Comparison of ENCODE assay signal across 16 cellular contexts in genomic region chr5:73381587-73382411, GRCh38.
DNase-seq lines count a peak whose midpoint lies in the region; ATAC-seq and TF ChIP-seq lines count a peak whose summit lies in the region.
"Had no signal": no experiment of that assay in that cellular context is flagged by ENCODE, and none has a peak within 500 bp of the region (broad histone marks: within the 10 kb centered on the region; RNA-seq: fewer than 3 reads in every experiment).

No MANE protein-coding gene starts in this region.

- peaks cover 17% of the 10 kb centered on the region for H3K9me3 Mint-ChIP-seq in activated CD8-positive, alpha-beta T cell treated with anti-CD3 and anti-CD28 coated beads for 36 hours
- H3K9me3 Mint-ChIP-seq in activated CD8-positive, alpha-beta T cell treated with anti-CD3 and anti-CD28 coated beads, Interleukin-2, amount 10 ng/mL, durations not matched to agents 7 days and 5 days (ENCODE audit: insufficient read depth) = peaks cover 26% of the 10 kb centered on the region
- H3K9me3 Mint-ChIP-seq in stimulated activated naive B cell treated with anti-CD40 and anti-IgM and Interleukin-4, amounts not matched to agents 10 μg/mL and 1 μg/mL and 100 μg/mL, for 72 hours = peaks cover 19 to 25% of the 10 kb centered on the region in 2 donors

- H3K27me3 Mint-ChIP-seq in activated CD8-positive, alpha-beta T cell treated with anti-CD3 and anti-CD28 coated beads for 36 hours = peaks cover 66% of the 10 kb centered on the region
- peaks cover 76% of the 10 kb centered on the region for H3K27me3 Mint-ChIP-seq in activated CD8-positive, alpha-beta T cell treated with anti-CD3 and anti-CD28 coated beads, Interleukin-2, amount 10 ng/mL, durations not matched to agents 7 days and 5 days (ENCODE audit: low read depth)
- H3K27me3 Mint-ChIP-seq in stimulated activated naive B cell treated with anti-CD40 and anti-IgM and Interleukin-4, amounts not matched to agents 10 μg/mL and 1 μg/mL and 100 μg/mL, for 72 hours = peaks cover 72 to 83% of the 10 kb centered on the region in 2 donors

- H3K9ac ChIP-seq in adipocyte (ENCODE audit: low read length) = no peak overlapping the region

- no peak overlapping the region for H3K27ac ChIP-seq in WERI-Rb-1
- H3K27ac ChIP-seq: A549, dorsolateral prefrontal cortex, uterus had no signal

- peaks cover 33% of the 10 kb centered on the region for H3K27me3 ChIP-seq in adipocyte (replicated peaks; ENCODE audit: control insufficient read depth, insufficient read depth, low read length)
- H3K27me3 ChIP-seq in WERI-Rb-1 (ENCODE audit: insufficient read depth, low read depth, severe bottlenecking) = no peaks in the 10 kb centered on the region

- H3K4me1 Mint-ChIP-seq in activated CD8-positive, alpha-beta T cell treated with anti-CD3 and anti-CD28 coated beads for 36 hours (ENCODE audit: low read depth) = peaks cover 15% of the 10 kb centered on the region
- peaks cover 9% of the 10 kb centered on the region for H3K4me1 Mint-ChIP-seq in activated CD8-positive, alpha-beta T cell treated with anti-CD3 and anti-CD28 coated beads, Interleukin-2, amount 10 ng/mL, durations not matched to agents 7 days and 5 days (ENCODE audit: low read depth)
- H3K4me1 Mint-ChIP-seq in stimulated activated naive B cell treated with anti-CD40 and anti-IgM and Interleukin-4, amounts not matched to agents 10 μg/mL and 1 μg/mL and 100 μg/mL, for 72 hours = peaks cover 13 to 17% of the 10 kb centered on the region in 2 donors

- no peaks in the 10 kb centered on the region for H3K4me1 ChIP-seq in adipocyte (ENCODE audit: control insufficient read depth, insufficient read depth, low read length)
- H3K4me1 ChIP-seq: A549 had no signal

- CTCF ChIA-PET in activated CD8-positive, alpha-beta T cell treated with anti-CD3 and anti-CD28 coated beads for 36 hours (lab: Charles Lee) = no interaction called here
- CTCF ChIA-PET in activated CD8-positive, alpha-beta T cell treated with anti-CD3 and anti-CD28 coated beads, Interleukin-2, amount 10 ng/mL, durations not matched to agents 7 days and 5 days (lab: Charles Lee) = no interaction called here

- peaks cover 53% of the 10 kb centered on the region for H3K9me3 ChIP-seq in adipocyte (ENCODE audit: control insufficient read depth, low read length)
- peaks cover 41% of the 10 kb centered on the region for H3K9me3 ChIP-seq in WERI-Rb-1 (ENCODE audit: severe bottlenecking)

- no peak for TF ChIP-seq CTCF in activated CD8-positive, alpha-beta T cell treated with anti-CD3 and anti-CD28 coated beads for 36 hours (IDR thresholded peaks at IDR 0.05)
- TF ChIP-seq CTCF in WERI-Rb-1 (IDR thresholded peaks at IDR 0.05; ENCODE audit: low read depth, low read length) = no peak

- H3K36me3 Mint-ChIP-seq in activated CD8-positive, alpha-beta T cell treated with anti-CD3 and anti-CD28 coated beads for 36 hours (ENCODE audit: low read depth) = peaks cover 9% of the 10 kb centered on the region
- peaks cover 25% of the 10 kb centered on the region for H3K36me3 Mint-ChIP-seq in activated CD8-positive, alpha-beta T cell treated with anti-CD3 and anti-CD28 coated beads, Interleukin-2, amount 10 ng/mL, durations not matched to agents 7 days and 5 days (ENCODE audit: low read depth)
- H3K36me3 Mint-ChIP-seq in stimulated activated naive B cell treated with anti-CD40 and anti-IgM and Interleukin-4, amounts not matched to agents 10 μg/mL and 1 μg/mL and 100 μg/mL, for 72 hours = peaks cover 5 to 16% of the 10 kb centered on the region in 2 donors

- intact Hi-C loops in activated CD8-positive, alpha-beta T cell treated with anti-CD3 and anti-CD28 coated beads for 36 hours (cut with micrococcal nuclease) = loop anchor here (5.0 kb wide), 1 partner anchor 66 kb away; the partner anchor contains the start of gene FOXD1

- ATAC-seq in activated CD8-positive, alpha-beta T cell treated with anti-CD3 and anti-CD28 coated beads for 36 hours = no peak
- ATAC-seq in activated CD8-positive, alpha-beta T cell treated with anti-CD3 and anti-CD28 coated beads, Interleukin-2, amount 10 ng/mL, durations not matched to agents 7 days and 5 days = no peak
- peak; percentile 15 for ATAC-seq in left lobe of liver
- ATAC-seq in stimulated activated naive B cell treated with anti-CD40 and anti-IgM and Interleukin-4, amounts not matched to agents 10 μg/mL and 1 μg/mL and 100 μg/mL, for 72 hours (replicated peaks) = no peak
- ATAC-seq: A549 had no signal

- no peak overlapping the region for H3K27ac Mint-ChIP-seq in activated CD8-positive, alpha-beta T cell treated with anti-CD3 and anti-CD28 coated beads for 36 hours
- no peak overlapping the region for H3K27ac Mint-ChIP-seq in activated CD8-positive, alpha-beta T cell treated with anti-CD3 and anti-CD28 coated beads, Interleukin-2, amount 10 ng/mL, durations not matched to agents 7 days and 5 days
- no peak overlapping the region for H3K27ac Mint-ChIP-seq in stimulated activated naive B cell treated with anti-CD40 and anti-IgM and Interleukin-4, amounts not matched to agents 10 μg/mL and 1 μg/mL and 100 μg/mL, for 72 hours
- H3K27ac Mint-ChIP-seq: nephron had no signal

- no peak for DNase-seq in activated CD8-positive, alpha-beta T cell treated with anti-CD3 and anti-CD28 coated beads for 36 hours
- DNase-seq in activated CD8-positive, alpha-beta T cell treated with anti-CD3 and anti-CD28 coated beads, Interleukin-2, amount 10 ng/mL, durations not matched to agents 7 days and 5 days = no peak
- DNase-seq in adipocyte (ENCODE audit: low read depth) = no peak
- no peak for DNase-seq in left lobe of liver (ENCODE audit: low spot score)
- no peak for DNase-seq in stimulated activated naive B cell treated with anti-CD40 and anti-IgM and Interleukin-4, amounts not matched to agents 10 μg/mL and 1 μg/mL and 100 μg/mL, for 72 hours
- no peak for DNase-seq in SKM-1 treated with dmso at 0.1 percent for 144 hours (lab: John Stamatoyannopoulos, UW; ENCODE audit: unreplicated experiment)
- no peak for DNase-seq in WERI-Rb-1
- DNase-seq in HCEC 1CT = no peak
- DNase-seq: dorsolateral prefrontal cortex, GOT3, hypothalamus, T1000, uterus had no signal

- H3K4me3 ChIP-seq in adipocyte (ENCODE audit: low read length) = peak overlapping the region; percentile 26
- H3K4me3 ChIP-seq in WERI-Rb-1 (ENCODE audit: low read depth, low read length) = no peak overlapping the region
- H3K4me3 ChIP-seq: A549, uterus had no signal

- POLR2A ChIA-PET in activated CD8-positive, alpha-beta T cell treated with anti-CD3 and anti-CD28 coated beads for 36 hours (lab: Charles Lee) = no interaction called here
- POLR2A ChIA-PET in activated CD8-positive, alpha-beta T cell treated with anti-CD3 and anti-CD28 coated beads, Interleukin-2, amount 10 ng/mL, durations not matched to agents 7 days and 5 days (lab: Charles Lee) = no interaction called here

- peak overlapping the region; percentile 24 for H3K4me3 Mint-ChIP-seq in activated CD8-positive, alpha-beta T cell treated with anti-CD3 and anti-CD28 coated beads for 36 hours
- no peak overlapping the region for H3K4me3 Mint-ChIP-seq in activated CD8-positive, alpha-beta T cell treated with anti-CD3 and anti-CD28 coated beads, Interleukin-2, amount 10 ng/mL, durations not matched to agents 7 days and 5 days
- H3K4me3 Mint-ChIP-seq in stimulated activated naive B cell treated with anti-CD40 and anti-IgM and Interleukin-4, amounts not matched to agents 10 μg/mL and 1 μg/mL and 100 μg/mL, for 72 hours = peak overlapping the region; percentile 61 to 70
- H3K4me3 Mint-ChIP-seq: activated T-helper 1 cell treated with anti-CD3 and anti-CD28 coated beads, Interleukin-12 subunit alpha, Interleukin-12 subunit beta, Interleukin-2, Interleukin-4 antibody, amounts not matched to agents 30 ng/mL and 10 ng/mL and 1 ng/mL, durations not matched to agents 14 hours and 24 hours and 36 hours; nephron had no signal

- H3K36me3 ChIP-seq in adipocyte (ENCODE audit: control insufficient read depth, insufficient read depth, low read length, severe bottlenecking) = no peaks in the 10 kb centered on the region
- H3K36me3 ChIP-seq in WERI-Rb-1 = no peaks in the 10 kb centered on the region
- H3K36me3 ChIP-seq: uterus had no signal
